In the genomic region with DNA sequence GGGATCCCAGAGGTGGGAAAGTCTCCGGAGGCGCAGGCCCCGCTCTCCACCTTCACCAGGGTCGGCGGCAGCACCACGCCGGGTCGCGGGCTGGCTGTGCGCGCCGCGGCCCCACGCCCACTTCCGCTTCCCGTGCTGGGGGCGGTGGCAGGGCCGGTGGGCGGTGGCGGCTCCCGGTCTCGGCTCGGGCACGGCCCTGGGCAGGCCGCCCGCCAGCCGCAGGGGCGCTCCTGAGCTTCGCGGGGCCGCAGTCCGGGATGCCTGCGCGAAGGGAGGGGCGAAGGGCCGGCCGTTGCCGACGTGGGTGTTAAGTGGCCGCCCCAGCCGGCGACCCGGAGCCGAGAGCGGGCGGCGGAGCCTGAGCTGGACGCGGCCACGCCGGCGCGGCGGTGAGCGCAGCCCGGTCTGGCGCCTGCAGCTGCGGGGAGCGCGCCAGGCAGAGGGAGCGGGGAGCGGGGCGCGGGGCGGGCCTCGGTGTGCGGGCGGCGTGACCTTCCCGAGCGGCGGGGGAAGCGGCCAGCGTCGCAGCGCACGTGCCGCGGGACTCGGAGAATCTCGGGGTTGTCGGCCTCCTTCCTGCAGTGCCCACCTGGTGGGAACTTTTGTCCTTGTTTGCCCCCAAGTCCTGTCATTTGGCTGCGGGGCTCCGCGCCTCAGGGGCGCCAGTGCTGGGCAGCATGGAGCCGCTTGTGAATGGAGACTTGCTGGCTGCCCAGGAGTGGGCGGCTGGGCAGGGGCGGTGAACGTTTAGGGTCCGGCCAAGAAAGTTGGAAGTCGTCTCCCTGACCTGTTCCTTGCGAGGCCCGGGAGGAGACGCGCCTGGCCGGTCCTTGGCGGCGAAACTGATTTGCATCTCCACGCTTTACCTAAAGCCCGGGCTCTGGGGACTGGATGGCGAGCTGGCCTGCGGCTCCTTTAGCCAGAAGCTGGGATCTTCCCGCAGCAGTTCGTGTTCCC, we compare ENCODE assay signal across 1 cellular context.
TF ChIP-seq lines count a peak whose summit lies in the region.

Gene SLC25A15, plus strand, starts transcription at position 337 of the 957 bp plus-strand sequence. CDS start 3,616 bp downstream, outside the sequence.

TF ChIP-seq in H1, 55 proteins besides CTCF, POLR2A, EP300 and RAD21:
- TF ChIP-seq RBBP5 (IDR thresholded peaks at IDR 0.05; ENCODE audit: borderline replicate concordance, low read depth, low read length) (peak; percentile 80; the same call in 1 of the 2 replicates), TBP (IDR thresholded peaks at IDR 0.05; ENCODE audit: low read depth, low read length) (peak; percentile 38; the same call in 1 of the 2 replicates), PHF8 (conservative IDR thresholded peaks at IDR 0.05; ENCODE audit: low read depth, low read length) (peak; percentile 64), EGR1 (IDR thresholded peaks at IDR 0.05; ENCODE audit: borderline replicate concordance, low read depth, low read length) (peak; percentile 30; the same call in 1 of the 2 replicates), KDM1A (IDR thresholded peaks at IDR 0.05; ENCODE audit: borderline replicate concordance, low read length) (no peak), FOSL1 (IDR thresholded peaks at IDR 0.05; ENCODE audit: insufficient read depth, low read depth, low read length) (no peak), RNF2 (IDR thresholded peaks at IDR 0.05; ENCODE audit: borderline replicate concordance, low read depth, low read length, missing control alignments, poor library complexity, severe bottlenecking) (no peak), POLR2AphosphoS5 (IDR thresholded peaks at IDR 0.05; ENCODE audit: low read depth, low read length) (no peak), BRCA1 (IDR thresholded peaks at IDR 0.05; ENCODE audit: low read depth, low read length) (no peak), HDAC2 (IDR thresholded peaks at IDR 0.05; ENCODE audit: borderline replicate concordance in 1 of 2, low read depth in 2 of 2, low read length in 2 of 2) (0 out of 4 replicates have a peak, but pooled peaks of 1 of the 2 experiments have one; percentile 7), KDM4A (IDR thresholded peaks at IDR 0.05; ENCODE audit: low read depth, low read length, severe bottlenecking) (peak; percentile 97), YY1 (IDR thresholded peaks at IDR 0.05; ENCODE audit: low read depth, low read length) (0 out of 2 replicates have a peak, but pooled peaks have one; percentile 11), MAX (IDR thresholded peaks at IDR 0.05) (peak; percentile 93), KDM5A (IDR thresholded peaks at IDR 0.05; ENCODE audit: low read length) (no peak), ASH2L (IDR thresholded peaks at IDR 0.05; ENCODE audit: low read length) (peak; percentile 86), TAF7 (optimal IDR thresholded peaks at IDR 0.05; ENCODE audit: borderline replicate concordance, low read depth, low read length) (peak; percentile 34), SP4 (IDR thresholded peaks at IDR 0.05; ENCODE audit: low read length) (no peak)
- TF ChIP-seq, protein P1, sequence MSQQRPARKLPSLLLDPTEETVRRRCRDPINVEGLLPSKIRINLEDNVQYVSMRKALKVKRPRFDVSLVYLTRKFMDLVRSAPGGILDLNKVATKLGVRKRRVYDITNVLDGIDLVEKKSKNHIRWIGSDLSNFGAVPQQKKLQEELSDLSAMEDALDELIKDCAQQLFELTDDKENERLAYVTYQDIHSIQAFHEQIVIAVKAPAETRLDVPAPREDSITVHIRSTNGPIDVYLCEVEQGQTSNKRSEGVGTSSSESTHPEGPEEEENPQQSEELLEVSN (IDR thresholded peaks at IDR 0.05) = peak; percentile 87
